Comparison of ENCODE assay signal across 8 cellular contexts in the genomic region with DNA sequence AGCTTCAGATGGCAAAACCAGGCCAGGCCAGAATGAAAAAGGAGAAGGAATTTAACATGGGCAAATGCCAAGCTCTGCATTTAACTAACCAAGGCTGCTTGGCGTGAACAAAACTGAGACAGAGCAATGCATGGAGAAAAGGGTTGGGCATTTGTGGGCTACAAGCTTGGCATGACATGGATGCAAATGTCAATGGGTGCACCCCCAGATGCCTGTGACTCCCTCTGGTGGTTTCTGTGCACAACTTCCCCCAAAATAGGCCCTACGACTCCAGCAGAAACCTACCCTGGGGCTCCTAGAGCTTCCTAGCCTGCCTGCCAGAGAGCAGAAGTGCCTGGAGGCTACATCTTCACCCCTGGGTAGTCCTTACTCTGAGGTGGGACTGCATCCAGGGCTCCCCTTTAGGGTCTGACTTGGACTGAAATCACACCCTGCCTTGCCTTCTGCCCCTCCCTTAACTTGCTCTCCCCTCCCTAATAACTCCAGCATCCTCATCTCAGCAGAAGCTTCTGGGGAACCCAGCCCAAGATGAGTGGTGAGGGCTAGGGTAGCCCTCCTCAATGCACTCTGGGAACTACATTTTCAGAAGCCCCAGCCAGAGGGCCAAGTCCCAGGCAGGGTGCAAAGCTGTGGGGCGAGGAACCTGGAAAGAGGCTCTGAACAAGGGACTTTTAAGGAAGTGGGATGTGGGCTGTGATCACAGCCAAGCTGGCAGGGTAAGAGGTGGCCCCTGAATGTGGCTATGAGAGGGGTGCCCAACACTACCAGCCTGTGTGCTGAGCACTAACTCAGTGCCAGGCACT.
DNase-seq lines count a peak whose midpoint lies in the region; TF ChIP-seq lines count a peak whose summit lies in the region.

No MANE protein-coding gene starts in this region.

- no peak overlapping the region for H3K4me3 ChIP-seq in fibroblast of mammary gland (ENCODE audit: control insufficient read depth, low read depth, low read length)
- H3K4me3 ChIP-seq in stomach smooth muscle (ENCODE audit: low read length in 2 of 2), result peak overlapping the region in 1 of 2 donors; percentile 29

- DNase-seq in activated gamma-delta T cell treated with Interleukin-2 at 50 U/mL for 16 hours, result peak; percentile 2
- no peak for DNase-seq in activated gamma-delta T cell (lab: John Stamatoyannopoulos, UW)
- peak; percentile 59 for DNase-seq in RKO (ENCODE audit: low spot score)
- DNase-seq in fibroblast of mammary gland (ENCODE audit: low read depth), result no peak
- no peak for DNase-seq in NCI-H1048 (lab: John Stamatoyannopoulos, UW)
- no peak for DNase-seq in NCI-H187 treated with DMSO at 0.1 percent for 48 hours (lab: John Stamatoyannopoulos, UW)
- DNase-seq in NCI-H2029 (lab: John Stamatoyannopoulos, UW), result no peak

- no peaks in the 10 kb centered on the region for H3K9me3 ChIP-seq in stomach smooth muscle (ENCODE audit: control insufficient read depth in 2 of 2, low read length in 2 of 2)

- H3K4me1 ChIP-seq in stomach smooth muscle (ENCODE audit: control insufficient read depth, insufficient read depth, low read length), result peaks cover 41% of the 10 kb centered on the region

- peak; percentile 46 for TF ChIP-seq CTCF in fibroblast of mammary gland (conservative IDR thresholded peaks at IDR 0.05; ENCODE audit: control insufficient read depth, insufficient read depth, low read depth, low read length)

- peak overlapping the region in 1 of 2 donors; percentile 42 for H3K9ac ChIP-seq in stomach smooth muscle (ENCODE audit: low read length in 2 of 2)

- peaks cover 3 to 57% of the 10 kb centered on the region in 2 donors for H3K27me3 ChIP-seq in stomach smooth muscle (ENCODE audit: control insufficient read depth in 1 of 2, insufficient read depth in 2 of 2, low read length in 2 of 2)

- H3K36me3 ChIP-seq in stomach smooth muscle (ENCODE audit: control insufficient read depth in 2 of 2, insufficient read depth in 2 of 2, low read length in 2 of 2), result no peaks in the 10 kb centered on the region

- peak overlapping the region; percentile 66 for H3K27ac ChIP-seq in stomach smooth muscle (ENCODE audit: low read length)

Comparison
In these comparisons a context has a peak if more than half of its experiments do, and no peak if none do; other contexts are left out.
1. DNase-seq: peak in activated gamma-delta T cell treated with Interleukin-2 at 50 U/mL for 16 hours (single experiment) and RKO (single experiment); none in activated gamma-delta T cell (single experiment), fibroblast of mammary gland (single experiment), NCI-H1048 (single experiment), NCI-H187 treated with DMSO at 0.1 percent for 48 hours (single experiment) and NCI-H2029 (single experiment).